10 cellular contexts compared by ENCODE assay signal in the genomic region with DNA sequence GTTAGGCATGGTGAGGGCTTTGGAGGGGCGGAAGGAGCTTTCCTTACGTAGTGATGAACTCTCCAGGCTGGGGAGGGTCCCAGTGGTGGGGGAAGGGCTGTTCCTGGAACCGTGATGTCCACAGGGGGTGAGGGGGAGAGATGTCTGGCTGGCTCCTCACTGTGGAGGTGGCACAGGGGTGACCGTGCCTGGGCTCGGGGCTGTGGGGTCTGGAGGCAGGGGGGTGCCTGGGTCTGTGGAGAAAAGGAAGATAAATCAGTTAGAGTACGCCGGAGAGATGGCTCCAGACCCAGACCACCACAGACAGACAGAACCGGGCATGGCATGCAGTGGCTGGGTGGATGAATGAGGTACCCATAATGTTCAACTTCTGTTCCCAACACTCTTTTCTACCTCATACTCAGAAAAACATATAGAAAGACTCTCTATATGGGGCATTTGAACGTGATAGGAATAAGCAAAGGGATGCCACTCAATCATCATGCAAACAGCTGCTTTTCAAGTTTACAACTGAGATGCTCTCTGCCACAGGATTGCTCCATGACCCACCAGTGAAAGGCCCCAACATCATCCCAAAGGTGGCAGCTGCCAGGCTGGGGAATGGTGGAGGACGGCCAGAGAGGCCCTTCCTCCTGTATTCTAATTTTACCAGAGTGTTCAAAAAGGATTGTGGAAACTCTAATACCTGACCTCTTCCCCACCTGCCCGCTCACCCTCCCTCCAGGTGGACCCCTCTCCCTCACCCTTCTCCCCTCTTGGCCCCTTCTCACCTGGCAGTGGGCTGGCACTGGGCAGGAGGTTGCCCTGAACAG. TPM values are rescaled to one million over a fixed set of nuclear protein-coding genes. Genes with fewer than 3 reads are reported as not detected.
DNase-seq lines count a peak whose midpoint lies in the region; ATAC-seq and TF ChIP-seq lines count a peak whose summit lies in the region.
"Had no signal": no experiment of that assay in that cellular context is flagged by ENCODE, and none has a peak within 500 bp of the region (broad histone marks: within the 10 kb centered on the region; RNA-seq: fewer than 3 reads in every experiment).

No MANE protein-coding gene starts in this region.

- CTCF ChIA-PET in A673 (lab: Charles Lee), result no interaction called here

- H3K4me3 ChIP-seq in A673 (ENCODE audit: low read depth, low read length, poor library complexity, severe bottlenecking), result no peak overlapping the region
- no peak overlapping the region for H3K4me3 ChIP-seq in GM23338
- H3K4me3 ChIP-seq: body of pancreas had no signal

- H3K9me2 ChIP-seq in GM23338 (ENCODE audit: insufficient read depth), result no peaks in the 10 kb centered on the region

- H3K27ac Mint-ChIP-seq in GM23338 (peak overlapping the region; percentile 84), mesothelial cell of epicardium (peak overlapping the region; percentile 66)
- peak overlapping the region; percentile 12 for H3K27ac Mint-ChIP-seq in activated T-helper 1 cell treated with anti-CD3 and anti-CD28 coated beads, Interleukin-12 subunit alpha, Interleukin-12 subunit beta, Interleukin-2, Interleukin-4 antibody, amounts not matched to agents 30 ng/mL and 10 ng/mL and 1 ng/mL, durations not matched to agents 14 hours and 24 hours and 36 hours

- no peaks in the 10 kb centered on the region for H3K27me3 ChIP-seq in A673 (replicated peaks; ENCODE audit: insufficient read depth, low read depth, low read length, poor library complexity)
- H3K27me3 ChIP-seq in GM23338 (ENCODE audit: insufficient read depth), result no peaks in the 10 kb centered on the region
- H3K27me3 ChIP-seq: body of pancreas had no signal

- H3K27me3 Mint-ChIP-seq in GM23338 (ENCODE audit: insufficient read depth, low read depth, poor library complexity) (peaks cover 39% of the 10 kb centered on the region), mesothelial cell of epicardium (ENCODE audit: low read depth) (no peaks in the 10 kb centered on the region)
- no peaks in the 10 kb centered on the region for H3K27me3 Mint-ChIP-seq in activated T-helper 1 cell treated with anti-CD3 and anti-CD28 coated beads, Interleukin-12 subunit alpha, Interleukin-12 subunit beta, Interleukin-2, Interleukin-4 antibody, amounts not matched to agents 30 ng/mL and 10 ng/mL and 1 ng/mL, durations not matched to agents 14 hours and 24 hours and 36 hours (ENCODE audit: insufficient read depth)

- DNase-seq in A673 (ENCODE audit: low spot score) (no peak), GM23338 (ENCODE audit: low spot score) (peak; percentile 57), mesothelial cell of epicardium (ENCODE audit: low spot score in 2 of 2, unreplicated experiment in 2 of 2) (no peak), NCI-H446 treated with DMSO at 0.1 percent for 48 hours (lab: John Stamatoyannopoulos, UW) (no peak), DMS 273 treated with DMSO at 0.1 percent for 48 hours (lab: John Stamatoyannopoulos, UW) (no peak), nucleus accumbens (lab: John Stamatoyannopoulos, UW) (no peak)
- no peak for DNase-seq in activated T-helper 1 cell treated with anti-CD3 and anti-CD28 coated beads, Interleukin-12 subunit alpha, Interleukin-12 subunit beta, Interleukin-2, Interleukin-4 antibody, amounts not matched to agents 30 ng/mL and 10 ng/mL and 1 ng/mL, durations not matched to agents 14 hours and 24 hours and 36 hours (ENCODE audit: low spot score)
- DNase-seq: body of pancreas, NCI-H1417 treated with DMSO at 0.1 percent for 48 hours had no signal

- no peaks in the 10 kb centered on the region; the same call in 2 of the 3 replicates for H3K9me3 Mint-ChIP-seq in GM23338
- no peaks in the 10 kb centered on the region for H3K9me3 Mint-ChIP-seq in activated T-helper 1 cell treated with anti-CD3 and anti-CD28 coated beads, Interleukin-12 subunit alpha, Interleukin-12 subunit beta, Interleukin-2, Interleukin-4 antibody, amounts not matched to agents 30 ng/mL and 10 ng/mL and 1 ng/mL, durations not matched to agents 14 hours and 24 hours and 36 hours
- H3K9me3 Mint-ChIP-seq in mesothelial cell of epicardium, result no peaks in the 10 kb centered on the region

- no peak overlapping the region for H2AFZ ChIP-seq in GM23338

- peaks cover 59% of the 10 kb centered on the region for H3F3A ChIP-seq in GM23338 (replicated peaks; ENCODE audit: low read depth)

- POLR2A ChIA-PET in A673 (lab: Charles Lee; ENCODE audit: low non-redundant PET), result no interaction called here

- no peaks in the 10 kb centered on the region for H3K9me3 ChIP-seq in A673 (ENCODE audit: low read depth, low read length, poor library complexity, severe bottlenecking)
- H3K9me3 ChIP-seq: body of pancreas had no signal

- intact Hi-C loops in A673 (cut with micrococcal nuclease; ENCODE audit: unreplicated experiment), result no loop called here
- intact Hi-C loops in activated T-helper 1 cell treated with anti-CD3 and anti-CD28 coated beads, Interleukin-12 subunit alpha, Interleukin-12 subunit beta, Interleukin-2, Interleukin-4 antibody, amounts not matched to agents 30 ng/mL and 10 ng/mL and 1 ng/mL, durations not matched to agents 14 hours and 24 hours and 36 hours (cut with micrococcal nuclease), result no loop called here

- no TSS peak for BruUV-seq in A673 (replicated peaks; lab: Mats Ljungman, UMichigan)

- H3K27ac ChIP-seq in A673 (ENCODE audit: low read depth, low read length, poor library complexity, severe bottlenecking), result peak overlapping the region; percentile 56
- H3K27ac ChIP-seq in GM23338 (ENCODE audit: low read depth), result peak overlapping the region; percentile 98; the same call in 1 of the 2 replicates

- H3K79me2 ChIP-seq in GM23338 (replicated peaks; ENCODE audit: insufficient read depth), result peaks cover 26% of the 10 kb centered on the region

- H3K4me1 ChIP-seq in A673 (ENCODE audit: insufficient read depth, low read length, poor library complexity, severe bottlenecking) (peaks cover 29% of the 10 kb centered on the region), GM23338 (ENCODE audit: insufficient read depth) (peaks cover 41% of the 10 kb centered on the region)

- peak overlapping the region; percentile 23; the same call in 2 of the 3 replicates for H3K4me3 Mint-ChIP-seq in GM23338
- no peak overlapping the region for H3K4me3 Mint-ChIP-seq in activated T-helper 1 cell treated with anti-CD3 and anti-CD28 coated beads, Interleukin-12 subunit alpha, Interleukin-12 subunit beta, Interleukin-2, Interleukin-4 antibody, amounts not matched to agents 30 ng/mL and 10 ng/mL and 1 ng/mL, durations not matched to agents 14 hours and 24 hours and 36 hours
- no peak overlapping the region for H3K4me3 Mint-ChIP-seq in mesothelial cell of epicardium

- peak overlapping the region; percentile 36; the same call in 1 of the 2 replicates for H3K4me2 ChIP-seq in GM23338

- peaks cover 80% of the 10 kb centered on the region for H3K36me3 ChIP-seq in A673 (ENCODE audit: insufficient read depth, low read length, poor library complexity, severe bottlenecking)
- H3K36me3 ChIP-seq in GM23338 (ENCODE audit: insufficient read depth), result peaks cover 61% of the 10 kb centered on the region

- peaks cover 93% of the 10 kb centered on the region for H3K36me3 Mint-ChIP-seq in GM23338 (ENCODE audit: low read depth)
- peaks cover 65% of the 10 kb centered on the region for H3K36me3 Mint-ChIP-seq in activated T-helper 1 cell treated with anti-CD3 and anti-CD28 coated beads, Interleukin-12 subunit alpha, Interleukin-12 subunit beta, Interleukin-2, Interleukin-4 antibody, amounts not matched to agents 30 ng/mL and 10 ng/mL and 1 ng/mL, durations not matched to agents 14 hours and 24 hours and 36 hours (ENCODE audit: low read depth)
- H3K36me3 Mint-ChIP-seq in mesothelial cell of epicardium, result peaks cover 38% of the 10 kb centered on the region

- peaks cover 25% of the 10 kb centered on the region for H4K20me1 ChIP-seq in GM23338 (replicated peaks; ENCODE audit: insufficient read depth)

- peak; percentile 7 for ATAC-seq in GM23338
- no peak for ATAC-seq in GM19397 (IDR thresholded peaks at IDR 0.05; ENCODE audit: unreplicated experiment)
- ATAC-seq: body of pancreas had no signal

- TF ChIP-seq CTCF in A673 (conservative IDR thresholded peaks at IDR 0.05; ENCODE audit: low read depth, low read length), result no peak
- TF ChIP-seq CTCF in GM23338 (conservative IDR thresholded peaks at IDR 0.05; ENCODE audit: low read depth in 2 of 2), result no peak
- TF ChIP-seq CTCF in mesothelial cell of epicardium (IDR thresholded peaks at IDR 0.05; ENCODE audit: unreplicated experiment), result no peak

- H3K4me1 Mint-ChIP-seq in GM23338 (peaks cover 50% of the 10 kb centered on the region), mesothelial cell of epicardium (peaks cover 28% of the 10 kb centered on the region)
- H3K4me1 Mint-ChIP-seq in activated T-helper 1 cell treated with anti-CD3 and anti-CD28 coated beads, Interleukin-12 subunit alpha, Interleukin-12 subunit beta, Interleukin-2, Interleukin-4 antibody, amounts not matched to agents 30 ng/mL and 10 ng/mL and 1 ng/mL, durations not matched to agents 14 hours and 24 hours and 36 hours (ENCODE audit: low read depth), result peaks cover 40% of the 10 kb centered on the region

RNA-seq across cellular contexts. Expression of a gene that starts 5.6 kb away (rescaled TPM):
- total RNA-seq in A673 (2021), result 690 and 789 TPM in 2 replicates
- 1,092 and 1,271 TPM in 2 replicates for total RNA-seq in GM23338 (2014; rRNA removed; shearing (Covaris generic))
- 1,545 and 1,548 TPM in 2 replicates for polyA plus RNA-seq in GM23338 (2016; fragmentation: Nextera tagmentation; extraction: Ambion mirVana)
- 786 and 802 TPM in 2 replicates for total RNA-seq in activated T-helper 1 cell treated with anti-CD3 and anti-CD28 coated beads, Interleukin-12 subunit alpha, Interleukin-12 subunit beta, Interleukin-2, Interleukin-4 antibody, amounts not matched to agents 30 ng/mL and 10 ng/mL and 1 ng/mL, durations not matched to agents 14 hours and 24 hours and 36 hours
- 800 to 830 TPM (median 827 TPM) in 3 replicates for total RNA-seq in mesothelial cell of epicardium

RNA-seq across cellular contexts. Expression of a gene that starts 11.4 kb away (rescaled TPM):
- total RNA-seq in A673 (2021), result 180 and 181 TPM in 2 replicates
- 96.9 and 103 TPM in 2 replicates for total RNA-seq in GM23338 (2014; rRNA removed; shearing (Covaris generic))
- 164 and 170 TPM in 2 replicates for polyA plus RNA-seq in GM23338 (2016; fragmentation: Nextera tagmentation; extraction: Ambion mirVana)
- total RNA-seq in activated T-helper 1 cell treated with anti-CD3 and anti-CD28 coated beads, Interleukin-12 subunit alpha, Interleukin-12 subunit beta, Interleukin-2, Interleukin-4 antibody, amounts not matched to agents 30 ng/mL and 10 ng/mL and 1 ng/mL, durations not matched to agents 14 hours and 24 hours and 36 hours, result 58.8 and 67.6 TPM in 2 replicates
- total RNA-seq in mesothelial cell of epicardium, result 150 to 151 TPM (median 150 TPM) in 3 replicates

RNA-seq across cellular contexts. Expression of a gene that starts 25.5 kb away (rescaled TPM):
- total RNA-seq in A673 (2021) (133 and 140 TPM in 2 replicates), mesothelial cell of epicardium (158 to 177 TPM (median 171 TPM) in 3 replicates)
- total RNA-seq in GM23338 (2014; rRNA removed; shearing (Covaris generic)), result 40.4 and 44.5 TPM in 2 replicates
- polyA plus RNA-seq in GM23338 (2016; fragmentation: Nextera tagmentation; extraction: Ambion mirVana), result 52.1 and 68.3 TPM in 2 replicates
- 124 and 132 TPM in 2 replicates for total RNA-seq in activated T-helper 1 cell treated with anti-CD3 and anti-CD28 coated beads, Interleukin-12 subunit alpha, Interleukin-12 subunit beta, Interleukin-2, Interleukin-4 antibody, amounts not matched to agents 30 ng/mL and 10 ng/mL and 1 ng/mL, durations not matched to agents 14 hours and 24 hours and 36 hours

RNA-seq across cellular contexts. Expression of a gene that starts 35.7 kb away (rescaled TPM):
- total RNA-seq in A673 (2021) (90.0 and 107 TPM in 2 replicates), mesothelial cell of epicardium (64.7 to 69.4 TPM (median 67.2 TPM) in 3 replicates)
- 97.2 and 142 TPM in 2 replicates for total RNA-seq in GM23338 (2014; rRNA removed; shearing (Covaris generic))
- 23.3 and 26.2 TPM in 2 replicates for polyA plus RNA-seq in GM23338 (2016; fragmentation: Nextera tagmentation; extraction: Ambion mirVana)
- total RNA-seq in activated T-helper 1 cell treated with anti-CD3 and anti-CD28 coated beads, Interleukin-12 subunit alpha, Interleukin-12 subunit beta, Interleukin-2, Interleukin-4 antibody, amounts not matched to agents 30 ng/mL and 10 ng/mL and 1 ng/mL, durations not matched to agents 14 hours and 24 hours and 36 hours, result 159 and 161 TPM in 2 replicates

RNA-seq across cellular contexts. Expression of a gene that starts 45.7 kb away (rescaled TPM):
- total RNA-seq in A673 (2021) (11.8 and 14.4 TPM in 2 replicates), mesothelial cell of epicardium (7.8 to 9.2 TPM (median 8.0 TPM) in 3 replicates)
- total RNA-seq in GM23338 (2014; rRNA removed; shearing (Covaris generic)), result 4.2 and 5.4 TPM in 2 replicates
- 2.2 and 2.7 TPM in 2 replicates for polyA plus RNA-seq in GM23338 (2016; fragmentation: Nextera tagmentation; extraction: Ambion mirVana)
- total RNA-seq in activated T-helper 1 cell treated with anti-CD3 and anti-CD28 coated beads, Interleukin-12 subunit alpha, Interleukin-12 subunit beta, Interleukin-2, Interleukin-4 antibody, amounts not matched to agents 30 ng/mL and 10 ng/mL and 1 ng/mL, durations not matched to agents 14 hours and 24 hours and 36 hours, result 13.5 and 13.7 TPM in 2 replicates

Comparison
In these comparisons a context has a peak if more than half of its experiments do, and no peak if none do; other contexts are left out.
1. H3K27ac Mint-ChIP-seq: peak in every context shown above with its lines; median percentile 84 in GM23338; 66 in mesothelial cell of epicardium; 12 in activated T-helper 1 cell treated with anti-CD3 and anti-CD28 coated beads, Interleukin-12 subunit alpha, Interleukin-12 subunit beta, Interleukin-2, Interleukin-4 antibody, amounts not matched to agents 30 ng/mL and 10 ng/mL and 1 ng/mL, durations not matched to agents 14 hours and 24 hours and 36 hours.